ENCODE assay signal across 15 cellular contexts in the genomic region with DNA sequence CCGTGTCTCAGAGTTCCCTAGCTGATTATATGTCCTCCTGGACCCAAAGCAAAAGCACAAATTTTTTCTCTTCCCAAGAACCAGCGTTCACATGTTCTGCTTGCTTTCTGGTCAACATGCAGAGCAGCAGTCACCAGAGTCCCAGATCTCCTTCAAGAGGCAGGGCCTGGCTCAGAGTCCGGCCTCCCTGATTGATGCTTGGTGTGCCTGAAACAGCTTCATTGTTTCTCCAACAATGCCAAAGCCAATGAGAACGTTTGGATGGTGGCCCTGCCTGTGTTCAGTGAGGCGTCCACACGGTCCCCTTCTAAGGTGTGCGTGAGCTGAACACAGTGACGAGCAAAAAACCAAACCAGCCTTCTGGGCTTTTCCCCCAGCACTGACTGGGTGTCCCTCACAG. TPM values are rescaled to one million over a fixed set of nuclear protein-coding genes. Genes with fewer than 3 reads are reported as not detected.
DNase-seq lines count a peak whose midpoint lies in the region.
"Had no signal": no experiment of that assay in that cellular context is flagged by ENCODE, and none has a peak within 500 bp of the region (broad histone marks: within the 10 kb centered on the region; RNA-seq: fewer than 3 reads in every experiment).

No MANE protein-coding gene starts in this region.

- in situ Hi-C loops in G401 (cut with HindIII; ENCODE audit: low sequenced_read_pairs): no loop called here

- peak; percentile 15 for DNase-seq in G401 (ENCODE audit: low spot score)
- peak; percentile 12 for DNase-seq in cerebellar cortex (ENCODE audit: low spot score)
- DNase-seq in kidney tubule cell (ENCODE audit: low spot score): peak; percentile 41
- DNase-seq in putamen (ENCODE audit: low spot score): peak; percentile 82
- no peak for DNase-seq in NCI-H82 treated with DMSO at 0.1 percent for 48 hours (lab: John Stamatoyannopoulos, UW; ENCODE audit: unreplicated experiment)
- no peak for DNase-seq in GOT3 (lab: John Stamatoyannopoulos, UW)
- DNase-seq in HuH-7 (ENCODE audit: low spot score): no peak
- DNase-seq in GM19238 (ENCODE audit: insufficient read length, low spot score): no peak
- DNase-seq: GM23248, KBM-7, MV-4-11, NCI-H1417, NCI-H187 treated with DMSO at 0.1 percent for 48 hours, PC-3, SJCRH30 had no signal

RNA-seq across cellular contexts. Expression of a gene that starts 19.5 kb away (rescaled TPM):
- not detected in 2 replicates for total RNA-seq in G401 (2014; rRNA removed; shearing (Covaris generic))
- total RNA-seq: GM23248, PC-3 had no signal

Comparison
In these comparisons a context has a peak if more than half of its experiments do, and no peak if none do; other contexts are left out.
1. DNase-seq: peak in G401 (single experiment), cerebellar cortex (single experiment), kidney tubule cell (single experiment) and putamen (single experiment); none in NCI-H82 treated with DMSO at 0.1 percent for 48 hours (single experiment), GOT3 (single experiment), HuH-7 (single experiment) and GM19238 (single experiment).